Comparison of ENCODE assay signal across 1 cellular context in genomic region chr9:110316255-110316921, GRCh38.
TF ChIP-seq lines count a peak whose summit lies in the region.

No MANE protein-coding gene starts in this region.

TF ChIP-seq in GM12878, 131 proteins besides CTCF, POLR2A, EP300 and RAD21 (continued from another document):
- peak; percentile 35; the same call in 1 of the 2 replicates for TF ChIP-seq ZBTB40 (IDR thresholded peaks at IDR 0.05; ENCODE audit: borderline replicate concordance)
